8 cellular contexts compared by ENCODE assay signal in genomic region chr19:50476943-50477264, GRCh38. TPM values are rescaled to one million over a fixed set of nuclear protein-coding genes. Genes with fewer than 3 reads are reported as not detected.
A peak's percentile ranks its signal among the peaks of the same experiment; 100 is the strongest.
DNase-seq lines count a peak whose midpoint lies in the region; ATAC-seq and TF ChIP-seq lines count a peak whose summit lies in the region.

No MANE protein-coding gene starts in this region.

- H3K36me3 ChIP-seq in lung (ENCODE audit: control insufficient read depth in 2 of 2, insufficient read depth in 2 of 2, low read length in 2 of 2) (peaks cover 0 to 31% of the 10 kb centered on the region in 2 donors), tibial artery (peaks cover 18 to 35% (median 32%) of the 10 kb centered on the region in 3 donors)

- 21 to 23% methylated on average over 17 of the region's 17 CpGs for WGBS in lung, 2 donors

- peak overlapping the region; percentile 99 for H3K4me3 Mint-ChIP-seq in activated naive CD4-positive, alpha-beta T cell treated with anti-CD3 and anti-CD28 coated beads for 36 hours

- peak overlapping the region; percentile 86 for H3K27ac Mint-ChIP-seq in activated naive CD4-positive, alpha-beta T cell treated with anti-CD3 and anti-CD28 coated beads for 36 hours

- no peaks in the 10 kb centered on the region for H3K27me3 ChIP-seq in lung (ENCODE audit: control insufficient read depth, insufficient read depth)
- H3K27me3 ChIP-seq in tibial artery: no peaks in the 10 kb centered on the region

- DNase-seq in activated naive CD4-positive, alpha-beta T cell treated with anti-CD3 and anti-CD28 coated beads for 36 hours: no peak
- DNase-seq in activated naive CD4-positive, alpha-beta T cell treated with Interleukin-2 at 50 U/mL for 16 hours: no peak
- DNase-seq in astrocyte of the spinal cord (ENCODE audit: low read depth, low spot score) (no peak), lung (ENCODE audit: low spot score) (no peak), tibial artery (no peak), NCI-H2081 treated with DMSO at 0.1 percent for 48 hours (lab: John Stamatoyannopoulos, UW) (no peak), AG08395 (ENCODE audit: low spot score) (no peak), posterior vena cava (ENCODE audit: low spot score) (no peak)

- no peaks in the 10 kb centered on the region for H3K27me3 Mint-ChIP-seq in activated naive CD4-positive, alpha-beta T cell treated with anti-CD3 and anti-CD28 coated beads for 36 hours (ENCODE audit: low read depth)

- no peaks in the 10 kb centered on the region for H3K9me3 Mint-ChIP-seq in activated naive CD4-positive, alpha-beta T cell treated with anti-CD3 and anti-CD28 coated beads for 36 hours

- TF ChIP-seq CTCF in astrocyte of the spinal cord (IDR thresholded peaks at IDR 0.05; ENCODE audit: low read depth, low read length) (no peak), lung (IDR thresholded peaks at IDR 0.05; ENCODE audit: control extremely low read depth, extremely low read depth) (no peak), tibial artery (IDR thresholded peaks at IDR 0.05) (no peak)

- peaks cover 28% of the 10 kb centered on the region for H3K4me1 Mint-ChIP-seq in activated naive CD4-positive, alpha-beta T cell treated with anti-CD3 and anti-CD28 coated beads for 36 hours (ENCODE audit: low read depth)

- CTCF ChIA-PET in activated naive CD4-positive, alpha-beta T cell treated with anti-CD3 and anti-CD28 coated beads for 36 hours (lab: Charles Lee): interaction anchor here (0.6 kb wide), 1 partner anchor 15 kb away, joined by 4 read pairs; no protein-coding TSS in a partner anchor

- intact Hi-C loops in activated naive CD4-positive, alpha-beta T cell treated with anti-CD3 and anti-CD28 coated beads for 36 hours (cut with micrococcal nuclease): loop anchor here (1.0 to 5.0 kb wide), 5 partner anchors 34 to 120 kb away; partner anchors contain the start of genes JOSD2, NR1H2 and POLD1
- intact Hi-C loops in tibial artery (cut with DNase I; ENCODE audit: low total_unique reads) (loop anchor here (1.0 kb wide), 1 partner anchor 34 kb away; the partner anchor contains the start of gene JOSD2), posterior vena cava (cut with DNase I) (no loop called here)

- peaks cover 17% of the 10 kb centered on the region for H3K36me3 Mint-ChIP-seq in activated naive CD4-positive, alpha-beta T cell treated with anti-CD3 and anti-CD28 coated beads for 36 hours (ENCODE audit: low read depth)

- no peaks in the 10 kb centered on the region for H3K9me3 ChIP-seq in lung (ENCODE audit: control insufficient read depth in 2 of 2, insufficient read depth in 1 of 2, low read length in 1 of 2)
- no peaks in the 10 kb centered on the region for H3K9me3 ChIP-seq in tibial artery

- in situ Hi-C loops in astrocyte of the spinal cord (cut with HindIII; ENCODE audit: low sequenced_read_pairs): no loop called here

- H3K4me1 ChIP-seq in lung (ENCODE audit: control insufficient read depth in 2 of 2, insufficient read depth in 2 of 2, low read length in 2 of 2) (peaks cover 6 to 8% of the 10 kb centered on the region in 2 donors), tibial artery (peaks cover 0 to 21% (median 14%) of the 10 kb centered on the region in 4 donors)

- H3K4me3 ChIP-seq in astrocyte of the spinal cord (ENCODE audit: low read depth, low read length): peak overlapping the region; percentile 79
- H3K4me3 ChIP-seq in lung: peak overlapping the region; percentile 95
- peak overlapping the region; percentile 86 to 90 for H3K4me3 ChIP-seq in tibial artery

- H3K27ac ChIP-seq in lung (ENCODE audit: low read depth in 1 of 2, low read length in 1 of 2) (peak overlapping the region in 1 of 2 donors; percentile 77), tibial artery (peak overlapping the region; percentile 69 to 76)

- ATAC-seq in lung (ENCODE audit: insufficient read depth, low FRiP score): no peak

RNA-seq across cellular contexts. Expression of gene GARIN5A, which starts 0.3 kb away (rescaled TPM):
- under 1 TPM in 1 of 2 experiments, not detected in 1; 0.57 TPM for total RNA-seq in activated naive CD4-positive, alpha-beta T cell treated with anti-CD3 and anti-CD28 coated beads for 36 hours
- total RNA-seq in lung: 1 to 10 TPM; 1.7 to 2.7 TPM
- 1 to 10 TPM; 2.1 to 5.0 TPM for polyA plus RNA-seq in lung
- not detected for total RNA-seq in posterior vena cava

RNA-seq across cellular contexts. Expression of gene EMC10, which starts 0.6 kb away (rescaled TPM):
- 10 to 100 TPM; 28.4 to 29.2 TPM for total RNA-seq in activated naive CD4-positive, alpha-beta T cell treated with anti-CD3 and anti-CD28 coated beads for 36 hours
- total RNA-seq in lung: 100 to 1,000 TPM in 1 of 2 donors, 10 to 100 TPM in 1; 62.2 to 165 TPM
- 100 to 1,000 TPM; 133 to 140 TPM for polyA plus RNA-seq in lung
- 10 to 100 TPM; 60.2 to 87.6 TPM for total RNA-seq in posterior vena cava

RNA-seq across cellular contexts. Expression of gene JOSD2, which starts 34.1 kb away (rescaled TPM):
- total RNA-seq in activated naive CD4-positive, alpha-beta T cell treated with anti-CD3 and anti-CD28 coated beads for 36 hours: 10 to 100 TPM; 17.2 to 17.9 TPM
- 10 to 100 TPM in 1 of 2 donors, 1 to 10 TPM in 1; 9.8 to 66.9 TPM for total RNA-seq in lung
- polyA plus RNA-seq in lung: 10 to 100 TPM; 60.2 to 76.8 TPM
- total RNA-seq in posterior vena cava: 10 to 100 TPM; 27.5 to 31.7 TPM

RNA-seq across cellular contexts. Expression of gene ASPDH, which starts 36.8 kb away (rescaled TPM):
- not detected for total RNA-seq in activated naive CD4-positive, alpha-beta T cell treated with anti-CD3 and anti-CD28 coated beads for 36 hours
- total RNA-seq in lung (not detected), posterior vena cava (not detected)
- polyA plus RNA-seq in lung: not detected

RNA-seq across cellular contexts. Expression of gene MYBPC2, which starts 44.2 kb away (rescaled TPM):
- 1 to 10 TPM in 1 of 2 experiments, under 1 TPM in 1; 0.64 to 1.6 TPM for total RNA-seq in activated naive CD4-positive, alpha-beta T cell treated with anti-CD3 and anti-CD28 coated beads for 36 hours
- under 1 TPM; 0.21 to 0.91 TPM for total RNA-seq in lung
- polyA plus RNA-seq in lung: under 1 TPM; 0.04 to 0.55 TPM
- total RNA-seq in posterior vena cava: under 1 TPM in 1 of 2 donors, not detected in 1; 0.05 TPM

Comparison
In these comparisons a context has a peak if more than half of its experiments do, and no peak if none do; other contexts are left out.
1. intact Hi-C loops: an anchor here in activated naive CD4-positive, alpha-beta T cell treated with anti-CD3 and anti-CD28 coated beads for 36 hours (1.0 to 5.0 kb wide) and tibial artery (1.0 kb wide); none called in posterior vena cava.